8 cellular contexts compared by ENCODE assay signal in genomic region chr1:239976130-239976968, GRCh38.
A peak's percentile ranks its signal among the peaks of the same experiment; 100 is the strongest.
DNase-seq lines count a peak whose midpoint lies in the region; ATAC-seq, FAIRE-seq and TF ChIP-seq lines count a peak whose summit lies in the region.

No MANE protein-coding gene starts in this region.

- H3K4me1 ChIP-seq in body of pancreas (no peaks in the 10 kb centered on the region), kidney (ENCODE audit: control insufficient read depth in 1 of 2, insufficient read depth in 1 of 2, low read depth in 1 of 2, low read length in 2 of 2) (no peaks in the 10 kb centered on the region)

- TF ChIP-seq CTCF in body of pancreas (IDR thresholded peaks at IDR 0.05) (peak; percentile 66 to 99 (median 85)), kidney (IDR thresholded peaks at IDR 0.05; ENCODE audit: borderline replicate concordance, extremely low read depth, insufficient read depth) (peak; percentile 98)

- peaks cover 0 to 15% (median 0%) of the 10 kb centered on the region in 3 donors for H3K9me3 ChIP-seq in body of pancreas
- H3K9me3 ChIP-seq in kidney (ENCODE audit: control insufficient read depth in 1 of 2, low read length in 2 of 2), result no peaks in the 10 kb centered on the region

- H3K27ac ChIP-seq in body of pancreas, result no peak overlapping the region
- no peak overlapping the region for H3K27ac ChIP-seq in kidney (ENCODE audit: low read depth in 2 of 2, low read length in 2 of 2)

- H3K36me3 ChIP-seq in body of pancreas (replicated peaks in 1 of 2; ENCODE audit: insufficient read depth in 1 of 2, low read depth in 2 of 2) (no peaks in the 10 kb centered on the region), kidney (ENCODE audit: control insufficient read depth in 1 of 2, insufficient read depth in 2 of 2, low read length in 2 of 2) (no peaks in the 10 kb centered on the region)

- H3K9ac ChIP-seq in kidney (ENCODE audit: low read length in 2 of 2), result no peak overlapping the region

- peak; percentile 93 for FAIRE-seq in kidney (lab: Jason Lieb, UNC)

- intact Hi-C loops in body of pancreas (cut with DNase I) (no loop called here), kidney (cut with DNase I) (no loop called here)

- peak; percentile 89 for ATAC-seq in GM21367 (IDR thresholded peaks at IDR 0.05; ENCODE audit: unreplicated experiment)
- ATAC-seq in HG03565 (IDR thresholded peaks at IDR 0.05; ENCODE audit: unreplicated experiment), result peak; percentile 95
- no peak for ATAC-seq in body of pancreas

- no peaks in the 10 kb centered on the region for H3K27me3 ChIP-seq in body of pancreas

- no peak overlapping the region for H3K4me3 ChIP-seq in body of pancreas
- no peak overlapping the region for H3K4me3 ChIP-seq in kidney (ENCODE audit: low read length in 2 of 2)

- 15 to 24% methylated on average over 5 of the region's 5 CpGs for WGBS in body of pancreas, 2 donors

- no peak for TF ChIP-seq POLR2A in body of pancreas (IDR thresholded peaks at IDR 0.05)

- peak; percentile 5 for DNase-seq in NCI-H146 (lab: John Stamatoyannopoulos, UW)
- no peak for DNase-seq in NCI-H146 treated with DMSO at 0.1 percent for 48 hours (lab: John Stamatoyannopoulos, UW; ENCODE audit: unreplicated experiment)
- DNase-seq in SK-N-DZ (ENCODE audit: low spot score), result peak; percentile 66
- peak; percentile 57 to 71 (median 60) for DNase-seq in body of pancreas
- no peak for DNase-seq in kidney
- DNase-seq in stimulated activated CD4-positive, alpha-beta T cell treated with anti-CD3 and anti-CD28 coated beads, Interleukin-4, amount 100 ng/mL, for 48 hours (ENCODE audit: low read depth in 2 of 2), result peak; percentile 20 to 34

Comparison
In these comparisons a context has a peak if more than half of its experiments do, and no peak if none do; other contexts are left out.
1. DNase-seq: peak in NCI-H146 (single experiment), SK-N-DZ (single experiment), body of pancreas (4 of 4) and stimulated activated CD4-positive, alpha-beta T cell treated with anti-CD3 and anti-CD28 coated beads, Interleukin-4, amount 100 ng/mL, for 48 hours (2 of 2); none in NCI-H146 treated with DMSO at 0.1 percent for 48 hours (single experiment) and kidney (single experiment).